In genomic region chr10:102117391-102118159, GRCh38 we compare ENCODE assay signal across 1 cellular context.
TF ChIP-seq lines count a peak whose summit lies in the region.

No MANE protein-coding gene starts in this region.

TF ChIP-seq in K562, 482 proteins besides CTCF, POLR2A, EP300 and RAD21 (continued from another document and continues in another):
- TF ChIP-seq PHTF2 (CRISPR knock-in tag; IDR thresholded peaks at IDR 0.05), result no peak
- TF ChIP-seq UBTF (IDR thresholded peaks at IDR 0.05; ENCODE audit: borderline replicate concordance in 1 of 2, low read depth in 2 of 2, low read length in 2 of 2), result no peak
- no peak for TF ChIP-seq ZFP36 (IDR thresholded peaks at IDR 0.05; ENCODE audit: low read depth, low read length, partially characterized antibody)
- TF ChIP-seq ZNF41 (CRISPR knock-in tag; conservative IDR thresholded peaks at IDR 0.05), result no peak
- peak; percentile 70 to 89 for TF ChIP-seq MNT (conservative IDR thresholded peaks at IDR 0.05)
- no peak for TF ChIP-seq GTF2B (IDR thresholded peaks at IDR 0.05; ENCODE audit: extremely low read depth, insufficient read length)
- peak; percentile 39; the same call in 1 of the 2 replicates for TF ChIP-seq L3MBTL2 (IDR thresholded peaks at IDR 0.05)
- no peak for TF ChIP-seq E2F3 (CRISPR knock-in tag; IDR thresholded peaks at IDR 0.05)
- TF ChIP-seq KLF6 (CRISPR knock-in tag; IDR thresholded peaks at IDR 0.05; ENCODE audit: borderline replicate concordance), result no peak
- TF ChIP-seq ZNF644 (tag; IDR thresholded peaks at IDR 0.05; ENCODE audit: low read depth), result no peak
- no peak for TF ChIP-seq TEAD2 (tag; IDR thresholded peaks at IDR 0.05)
- no peak for TF ChIP-seq TAF15 (IDR thresholded peaks at IDR 0.05; ENCODE audit: low read depth, low read length)
- no peak for TF ChIP-seq TCF7L2 (IDR thresholded peaks at IDR 0.05; ENCODE audit: low read depth, low read length)
- TF ChIP-seq MCM5 (IDR thresholded peaks at IDR 0.05; ENCODE audit: low read depth), result no peak
- 0 out of 2 replicates have a peak, but pooled peaks have one; percentile 38 for TF ChIP-seq CBX1 (IDR thresholded peaks at IDR 0.05; ENCODE audit: low read depth)
- TF ChIP-seq ATF1 (CRISPR knock-in tag; IDR thresholded peaks at IDR 0.05), result no peak
- TF ChIP-seq ATF1 (tag; IDR thresholded peaks at IDR 0.05), result no peak
- no peak for TF ChIP-seq GABPB2 (CRISPR knock-in tag; conservative IDR thresholded peaks at IDR 0.05)
- TF ChIP-seq ZNF134 (CRISPR knock-in tag; conservative IDR thresholded peaks at IDR 0.05), result no peak
- peak; percentile 78 for TF ChIP-seq MGA (IDR thresholded peaks at IDR 0.05)
- TF ChIP-seq CREB1 (IDR thresholded peaks at IDR 0.05), result no peak
- no peak for TF ChIP-seq CREB1 (CRISPR knock-in tag; IDR thresholded peaks at IDR 0.05)
- TF ChIP-seq NCOA6 (IDR thresholded peaks at IDR 0.05), result no peak
- TF ChIP-seq HMGN3 (IDR thresholded peaks at IDR 0.05; ENCODE audit: borderline replicate concordance, extremely low read depth, insufficient read length, low read depth, low read length), result no peak
- TF ChIP-seq HNRNPH1 (optimal IDR thresholded peaks at IDR 0.05; ENCODE audit: low read depth, low read length), result no peak
- no peak for TF ChIP-seq CREB5 (CRISPR knock-in tag; IDR thresholded peaks at IDR 0.05)
- no peak for TF ChIP-seq NFE2 (IDR thresholded peaks at IDR 0.05; ENCODE audit: low read depth)
- TF ChIP-seq BRF1 (IDR thresholded peaks at IDR 0.05; ENCODE audit: borderline replicate concordance, extremely low read depth, insufficient read length), result no peak
- peak; percentile 37; the same call in 1 of the 2 replicates for TF ChIP-seq POLR2G (IDR thresholded peaks at IDR 0.05; ENCODE audit: low read depth, low read length)
- TF ChIP-seq VEZF1 (CRISPR knock-in tag; IDR thresholded peaks at IDR 0.05), result peak; percentile 58; the same call in 1 of the 2 replicates
- TF ChIP-seq HDAC1 (IDR thresholded peaks at IDR 0.05), result peak in 1 of 2 experiments; percentile 87; a peak in 2 of 4 replicates
- TF ChIP-seq FOXK2 (conservative IDR thresholded peaks at IDR 0.05 in 1 of 2, IDR thresholded peaks at IDR 0.05 in 1 of 2; ENCODE audit: low read depth in 2 of 2), result no peak
- TF ChIP-seq ETV6 (IDR thresholded peaks at IDR 0.05; ENCODE audit: borderline replicate concordance in 1 of 2, low read depth in 2 of 2, low read length in 1 of 2), result no peak
- TF ChIP-seq ETV6 (CRISPR knock-in tag; IDR thresholded peaks at IDR 0.05; ENCODE audit: borderline replicate concordance), result no peak
- no peak for TF ChIP-seq MEF2D (tag; conservative IDR thresholded peaks at IDR 0.05; ENCODE audit: low read depth)
- 0 out of 2 replicates have a peak, but pooled peaks have one; percentile 7 for TF ChIP-seq ZNF263 (CRISPR knock-in tag; IDR thresholded peaks at IDR 0.05; ENCODE audit: borderline replicate concordance)
- no peak for TF ChIP-seq ZNF165 (CRISPR knock-in tag; IDR thresholded peaks at IDR 0.05; ENCODE audit: borderline replicate concordance)
- TF ChIP-seq ZNF212 (CRISPR knock-in tag; IDR thresholded peaks at IDR 0.05), result no peak
- no peak for TF ChIP-seq ZC3H4 (CRISPR knock-in tag; IDR thresholded peaks at IDR 0.05; ENCODE audit: borderline replicate concordance)
- TF ChIP-seq GTF2A2 (tag; IDR thresholded peaks at IDR 0.05), result no peak
- TF ChIP-seq FOXA1 (IDR thresholded peaks at IDR 0.05; ENCODE audit: borderline replicate concordance), result no peak
- TF ChIP-seq NFIC (IDR thresholded peaks at IDR 0.05), result peak; percentile 60
